In genomic region chr6:24738732-24739131, GRCh38 we compare ENCODE assay signal across 1 cellular context.
TF ChIP-seq lines count a peak whose summit lies in the region.

No MANE protein-coding gene starts in this region.

TF ChIP-seq in K562, 482 proteins besides CTCF, POLR2A, EP300 and RAD21:
- TF ChIP-seq CREB5 (CRISPR knock-in tag; IDR thresholded peaks at IDR 0.05) (no peak), GABPB1 (CRISPR knock-in tag; IDR thresholded peaks at IDR 0.05) (no peak), KLF6 (CRISPR knock-in tag; IDR thresholded peaks at IDR 0.05; ENCODE audit: borderline replicate concordance) (no peak), HNRNPLL (IDR thresholded peaks at IDR 0.05; ENCODE audit: low read depth, low read length, poor library complexity, severe bottlenecking) (no peak), PHB (CRISPR knock-in tag; IDR thresholded peaks at IDR 0.05) (no peak), ETV1 (tag; conservative IDR thresholded peaks at IDR 0.05; ENCODE audit: low read depth) (no peak), POU5F1 (IDR thresholded peaks at IDR 0.05; ENCODE audit: borderline replicate concordance, low read depth, low read length, partially characterized antibody) (no peak), ZBTB40 (IDR thresholded peaks at IDR 0.05) (no peak), ZBTB40 (CRISPR knock-in tag; IDR thresholded peaks at IDR 0.05) (no peak)
